11 cellular contexts compared by ENCODE assay signal in genomic region chr14:88559852-88560251, GRCh38. TPM values are rescaled to one million over a fixed set of nuclear protein-coding genes. Genes with fewer than 3 reads are reported as not detected.
DNase-seq lines count a peak whose midpoint lies in the region; ATAC-seq, FAIRE-seq and TF ChIP-seq lines count a peak whose summit lies in the region.
"Had no signal": no experiment of that assay in that cellular context is flagged by ENCODE, and none has a peak within 500 bp of the region (broad histone marks: within the 10 kb centered on the region; RNA-seq: fewer than 3 reads in every experiment).

No MANE protein-coding gene starts in this region.

- H3K4me1 ChIP-seq in CD8-positive, alpha-beta memory T cell (ENCODE audit: insufficient read depth, low read length), result peaks cover 34% of the 10 kb centered on the region

- peaks cover 16% of the 10 kb centered on the region for H3K27me3 ChIP-seq in CD8-positive, alpha-beta memory T cell (ENCODE audit: insufficient read depth, low read length, poor library complexity, severe bottlenecking)

- H3K36me3 ChIP-seq in CD8-positive, alpha-beta memory T cell (ENCODE audit: insufficient read depth, low read length), result no peaks in the 10 kb centered on the region
- H3K36me3 ChIP-seq: neutrophil had no signal

- H3K27ac ChIP-seq in CD8-positive, alpha-beta memory T cell (ENCODE audit: low read depth, low read length), result no peak overlapping the region
- H3K27ac ChIP-seq: neutrophil had no signal

- peak; percentile 51 for TF ChIP-seq CTCF in HFF-Myc (IDR thresholded peaks at IDR 0.05; ENCODE audit: low read depth, low read length, missing control alignments)

- no peaks in the 10 kb centered on the region for H3K9me3 ChIP-seq in CD8-positive, alpha-beta memory T cell (ENCODE audit: low read length)
- H3K9me3 ChIP-seq: neutrophil had no signal

- DNase-seq in AG20443 (ENCODE audit: low spot score), result peak; percentile 46
- peak; percentile 52 for DNase-seq in HFF-Myc (ENCODE audit: extremely low read depth, low read depth)
- no peak for DNase-seq in left colon
- no peak for DNase-seq in NCI-H1930 (lab: John Stamatoyannopoulos, UW)
- no peak for DNase-seq in CD8-positive, alpha-beta memory T cell
- DNase-seq: activated naive CD4-positive, alpha-beta T cell treated with anti-CD3 and anti-CD28 coated beads, Interleukin-2, amount 10 ng/mL, durations not matched to agents 7 days and 5 days had no signal

- peak overlapping the region in 1 of 7 donors; percentile 23 for H3K4me3 Mint-ChIP-seq in CD8-positive, alpha-beta memory T cell
- H3K4me3 Mint-ChIP-seq: activated naive CD4-positive, alpha-beta T cell treated with anti-CD3 and anti-CD28 coated beads, Interleukin-2, amount 10 ng/mL, durations not matched to agents 7 days and 5 days had no signal

- H3K27me3 Mint-ChIP-seq in CD8-positive, alpha-beta memory T cell, result peaks cover 20 to 28% of the 10 kb centered on the region in 2 donors

- peaks cover 41 to 60% (median 53%) of the 10 kb centered on the region in 3 donors for H3K4me1 Mint-ChIP-seq in CD8-positive, alpha-beta memory T cell

- CTCF ChIA-PET in CD8-positive, alpha-beta memory T cell (lab: Charles Lee), result no interaction called here

- H3K9me3 Mint-ChIP-seq in CD8-positive, alpha-beta memory T cell, result peaks cover 0 to 2% (median 0%) of the 10 kb centered on the region in 5 donors
- H3K9me3 Mint-ChIP-seq: activated naive CD4-positive, alpha-beta T cell treated with anti-CD3 and anti-CD28 coated beads, Interleukin-2, amount 10 ng/mL, durations not matched to agents 7 days and 5 days had no signal

- POLR2A ChIA-PET in CD8-positive, alpha-beta memory T cell (lab: Charles Lee), result no interaction called here

- ATAC-seq in left colon (peak; percentile 14), GM19035 (IDR thresholded peaks at IDR 0.05; ENCODE audit: unreplicated experiment) (no peak), HG02798 (IDR thresholded peaks at IDR 0.05; ENCODE audit: poor library complexity, unreplicated experiment) (no peak)

- H3K27ac Mint-ChIP-seq in CD8-positive, alpha-beta memory T cell, result no peak overlapping the region
- H3K27ac Mint-ChIP-seq: activated naive CD4-positive, alpha-beta T cell treated with anti-CD3 and anti-CD28 coated beads, Interleukin-2, amount 10 ng/mL, durations not matched to agents 7 days and 5 days had no signal

- H3K36me3 Mint-ChIP-seq in CD8-positive, alpha-beta memory T cell, result peaks cover 0 to 13% (median 0%) of the 10 kb centered on the region in 3 donors

- intact Hi-C loops in left colon (cut with DNase I, micrococcal nuclease), result no loop called here

- FAIRE-seq in TTC549 (lab: Jason Lieb, UNC), result peak; percentile 42
- FAIRE-seq: GM18507 had no signal

- H3K4me3 ChIP-seq in HFF-Myc (replicated peaks; ENCODE audit: low read depth, low read length), result no peak overlapping the region
- H3K4me3 ChIP-seq in CD8-positive, alpha-beta memory T cell (ENCODE audit: low read length), result no peak overlapping the region

RNA-seq across cellular contexts. Expression of gene ZC3H14, which starts 3.0 kb away (rescaled TPM):
- 10 to 100 TPM; 59.2 to 59.8 TPM for total RNA-seq in left colon
- 10 to 100 TPM; 50.3 to 56.4 TPM for total RNA-seq in CD8-positive, alpha-beta memory T cell
- polyA plus RNA-seq in CD8-positive, alpha-beta memory T cell, result 49.0 TPM

RNA-seq across cellular contexts. Expression of gene PTPN21, which starts 5.0 kb away (rescaled TPM):
- 10 to 100 TPM; 31.8 to 36.8 TPM for total RNA-seq in left colon
- under 1 TPM; 0.28 to 0.53 TPM for total RNA-seq in CD8-positive, alpha-beta memory T cell
- not detected for polyA plus RNA-seq in CD8-positive, alpha-beta memory T cell

Comparison
In these comparisons a context has a peak if more than half of its experiments do, and no peak if none do; other contexts are left out.
1. DNase-seq: peak in AG20443 (single experiment) and HFF-Myc (single experiment); none in left colon (0 of 2), NCI-H1930 (0 of 2) and CD8-positive, alpha-beta memory T cell (0 of 5).
2. RNA of gene PTPN21, which starts 5.0 kb away (total RNA-seq): 31.8 to 36.8 TPM in left colon; 0.28 to 0.53 TPM in CD8-positive, alpha-beta memory T cell; every median in the first group is over 10 times any median in the second.